Comparison of ENCODE assay signal across 15 cellular contexts in the genomic region with DNA sequence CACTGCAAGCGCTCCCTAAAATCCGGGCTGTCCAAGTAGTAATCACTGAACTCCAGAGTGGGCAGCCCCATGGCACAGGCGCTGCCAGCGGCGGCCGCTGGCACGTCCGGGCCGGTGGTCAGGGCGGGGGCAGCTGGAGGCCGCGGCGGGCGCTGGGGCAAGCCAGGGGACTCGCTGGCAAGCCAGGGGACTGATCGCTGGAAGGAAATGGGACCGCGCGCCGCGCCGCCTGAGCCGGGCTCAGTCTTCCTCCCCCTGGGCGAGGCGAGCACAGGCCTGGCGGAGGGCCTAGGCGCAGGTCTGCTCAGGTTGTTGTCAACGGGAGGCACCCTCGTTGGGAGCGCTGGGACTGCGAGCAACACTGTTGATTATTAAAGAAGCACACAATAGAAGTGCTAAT. TPM values are rescaled to one million over a fixed set of nuclear protein-coding genes. Genes with fewer than 3 reads are reported as not detected.
DNase-seq lines count a peak whose midpoint lies in the region; ATAC-seq and TF ChIP-seq lines count a peak whose summit lies in the region.
"Not testable (repeated sequence)": the region's sequence is repeated elsewhere in the genome, so short reads cannot be mapped to it uniquely, and the experiment has no call there.
"Had no signal": no experiment of that assay in that cellular context is flagged by ENCODE, and none has a peak within 500 bp of the region (broad histone marks: within the 10 kb centered on the region; RNA-seq: fewer than 3 reads in every experiment).

No MANE protein-coding gene starts in this region.

- H3K36me3 ChIP-seq in lower lobe of right lung, spleen, upper lobe of right lung: not testable (repeated sequence)

- ATAC-seq in left ventricle myocardium superior = not testable (repeated sequence)
- peak; percentile 64 to 68 for ATAC-seq in lower lobe of right lung
- ATAC-seq in upper lobe of right lung = peak; percentile 74

- intact Hi-C loops in left ventricle myocardium superior (cut with micrococcal nuclease); lower lobe of right lung (cut with DNase I); spleen (cut with DNase I; ENCODE audit: low total_unique reads); upper lobe of right lung (cut with DNase I): not testable (repeated sequence)

- not testable (repeated sequence) for TF ChIP-seq CTCF in lower lobe of right lung (IDR thresholded peaks at IDR 0.05); spleen (IDR thresholded peaks at IDR 0.05 in 8 of 11, conservative IDR thresholded peaks at IDR 0.05 in 3 of 11); upper lobe of right lung (IDR thresholded peaks at IDR 0.05)

- H3K4me3 ChIP-seq in lower lobe of right lung, spleen, upper lobe of right lung: not testable (repeated sequence)

- H3K9me3 ChIP-seq in lower lobe of right lung, spleen, upper lobe of right lung: not testable (repeated sequence)

- H3K4me1 ChIP-seq in lower lobe of right lung, spleen, upper lobe of right lung: not testable (repeated sequence)

- DNase-seq in Daoy (ENCODE audit: low read depth) (peak; percentile 3), ecto neural progenitor cell (ENCODE audit: low spot score) (peak; percentile 16), left ventricle myocardium superior (peak; percentile 10), spleen (peak; percentile 82), upper lobe of right lung (peak; percentile 51)
- peak; percentile 32 for DNase-seq in activated CD8-positive, alpha-beta memory T cell treated with anti-CD3 and anti-CD28 coated beads for 24 hours
- DNase-seq in lower lobe of right lung = not testable (repeated sequence)

- 67 to 78% (median 71%) methylated on average over 15 to 22 of the region's 31 CpGs for WGBS in spleen, 5 donors

- H3K27me3 ChIP-seq in lower lobe of right lung (ENCODE audit: low read depth); spleen (replicated peaks in 1 of 7); upper lobe of right lung: not testable (repeated sequence)

- H3K27ac ChIP-seq in lower lobe of right lung, spleen, upper lobe of right lung: not testable (repeated sequence)

- not testable (repeated sequence) for TF ChIP-seq POLR2A in spleen (IDR thresholded peaks at IDR 0.05)

RNA-seq across cellular contexts. Expression of gene OR11H1, which starts 25.8 kb away (rescaled TPM):
- not detected in 2 replicates for total RNA-seq in Daoy (2014; rRNA removed; shearing (Covaris generic))
- total RNA-seq in left ventricle myocardium superior (not detected), lower lobe of right lung (not detected), spleen (not detected), upper lobe of right lung (not detected)
- not detected for polyA plus RNA-seq in spleen
- total RNA-seq: Caco-2; CD8-positive, alpha-beta T cell; GM12878; GM23248; H7; PC-3; RPMI7951 had no signal
- polyA plus RNA-seq: GM12878, GM23248, IgD-negative memory B cell had no signal
